In the genomic region with DNA sequence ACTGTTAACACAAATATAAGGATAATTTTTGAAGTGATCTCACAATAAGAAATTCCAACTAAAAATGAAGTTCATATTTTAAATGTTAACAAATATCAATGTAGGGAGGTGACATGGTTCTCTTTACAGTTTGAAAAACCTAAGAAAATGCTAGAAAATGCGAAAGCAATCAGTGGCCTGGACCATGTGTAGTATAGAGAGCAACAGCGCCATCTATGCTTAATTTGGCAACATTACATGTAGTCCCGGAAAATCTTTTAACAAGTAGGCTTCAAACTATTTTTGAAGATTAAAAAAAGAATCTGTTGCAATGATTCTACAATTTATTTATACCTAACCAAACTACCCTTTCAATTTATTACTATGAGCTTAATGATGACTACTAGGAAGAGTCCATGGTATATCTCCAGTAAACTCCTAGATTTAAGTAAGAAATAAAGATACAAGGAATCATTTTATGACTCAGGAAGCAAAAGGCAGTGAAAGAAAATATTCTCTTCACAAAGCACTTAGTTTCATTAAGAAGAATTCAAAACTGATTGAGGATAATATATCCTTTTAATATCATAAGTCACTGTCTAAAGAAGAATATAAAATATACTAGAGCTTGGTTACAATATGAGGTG, we compare ENCODE assay signal across 8 cellular contexts. TPM values are rescaled to one million over a fixed set of nuclear protein-coding genes. Genes with fewer than 3 reads are reported as not detected.
DNase-seq lines count a peak whose midpoint lies in the region; ATAC-seq and TF ChIP-seq lines count a peak whose summit lies in the region.

No MANE protein-coding gene starts in this region.

- H3K36me3 Mint-ChIP-seq in naive thymus-derived CD4-positive, alpha-beta T cell = peaks cover 10 to 59% (median 39%) of the 10 kb centered on the region in 5 donors

- H3K4me3 ChIP-seq in naive thymus-derived CD4-positive, alpha-beta T cell (ENCODE audit: low read length) = no peak overlapping the region

- intact Hi-C loops in naive thymus-derived CD4-positive, alpha-beta T cell (cut with micrococcal nuclease) = loop anchor here (1.0 to 10.0 kb wide), 3 partner anchors 58 to 957 kb away; no protein-coding TSS in a partner anchor

- no peaks in the 10 kb centered on the region for H3K27me3 Mint-ChIP-seq in naive thymus-derived CD4-positive, alpha-beta T cell

- no peaks in the 10 kb centered on the region for H3K4me1 ChIP-seq in naive thymus-derived CD4-positive, alpha-beta T cell (ENCODE audit: control insufficient read depth in 2 of 2, insufficient read depth in 2 of 2, low read length in 2 of 2)

- peaks cover 0 to 5% (median 0%) of the 10 kb centered on the region in 7 donors for H3K4me1 Mint-ChIP-seq in naive thymus-derived CD4-positive, alpha-beta T cell

- peak; percentile 74 for DNase-seq in DMS 273 (lab: John Stamatoyannopoulos, UW; ENCODE audit: unreplicated experiment)
- DNase-seq in DMS 273 treated with DMSO at 0.1 percent for 48 hours (lab: John Stamatoyannopoulos, UW) = no peak
- DNase-seq in LHCN-M2 (ENCODE audit: low read depth) = peak; percentile 56
- peak in 6 of 9 donors; percentile 12 to 54 (median 42) for DNase-seq in naive thymus-derived CD4-positive, alpha-beta T cell
- no peak for DNase-seq in NK-92 (lab: John Stamatoyannopoulos, UW; ENCODE audit: unreplicated experiment)
- no peak for DNase-seq in COR-L47 (lab: John Stamatoyannopoulos, UW)

- POLR2A ChIA-PET in naive thymus-derived CD4-positive, alpha-beta T cell (lab: Charles Lee) = no interaction called here

- H3K27me3 ChIP-seq in naive thymus-derived CD4-positive, alpha-beta T cell (ENCODE audit: control insufficient read depth in 2 of 2, insufficient read depth in 2 of 2, low read length in 2 of 2) = no peaks in the 10 kb centered on the region

- H3K27ac Mint-ChIP-seq in naive thymus-derived CD4-positive, alpha-beta T cell = no peak overlapping the region

- H3K36me3 ChIP-seq in naive thymus-derived CD4-positive, alpha-beta T cell (ENCODE audit: control insufficient read depth in 2 of 3, insufficient read depth in 3 of 3, low read length in 3 of 3) = peaks cover 7 to 33% (median 17%) of the 10 kb centered on the region in 3 experiments

- H3K27ac ChIP-seq in naive thymus-derived CD4-positive, alpha-beta T cell (ENCODE audit: low read depth, low read length) = no peak overlapping the region

- no peak overlapping the region for H3K4me3 Mint-ChIP-seq in naive thymus-derived CD4-positive, alpha-beta T cell

- peaks cover 0 to 1% (median 0%) of the 10 kb centered on the region in 11 donors for H3K9me3 Mint-ChIP-seq in naive thymus-derived CD4-positive, alpha-beta T cell

- ATAC-seq in SK-N-SH treated with all-trans-retinoic acid at 6 μM for 48 hours = peak; percentile 82
- ATAC-seq in esophagus mucosa = peak; percentile 67
- ATAC-seq in naive thymus-derived CD4-positive, alpha-beta T cell = peak; percentile 86

- no peaks in the 10 kb centered on the region for H3K9me3 ChIP-seq in naive thymus-derived CD4-positive, alpha-beta T cell (ENCODE audit: control insufficient read depth in 2 of 3, low read length in 3 of 3)

- CTCF ChIA-PET in naive thymus-derived CD4-positive, alpha-beta T cell (lab: Charles Lee) = interaction anchor here (0.6 to 2.2 kb wide), 6 partner anchors 9 to 886 kb away, joined by 3 to 9 read pairs (median 4); no protein-coding TSS in a partner anchor

TF ChIP-seq in SK-N-SH treated with all-trans-retinoic acid at 6 μM for 48 hours, 23 proteins besides CTCF, POLR2A, EP300 and RAD21:
- no peak for TF ChIP-seq ZC3H10 (CRISPR knock-in tag; IDR thresholded peaks at IDR 0.05)
- TF ChIP-seq ISL1 (CRISPR knock-in tag; IDR thresholded peaks at IDR 0.05) = no peak
- no peak for TF ChIP-seq TOX (CRISPR knock-in tag; IDR thresholded peaks at IDR 0.05; ENCODE audit: borderline replicate concordance)

RNA-seq across cellular contexts. Expression of a gene that starts 33.3 kb away (rescaled TPM):
- total RNA-seq in LHCN-M2 (2014; rRNA removed) (165 and 173 TPM in 2 replicates), esophagus mucosa (131 TPM)
- 111 TPM for polyA plus RNA-seq in LHCN-M2 (2012)
- total RNA-seq in naive thymus-derived CD4-positive, alpha-beta T cell = 100 to 1,000 TPM in 1 of 5 experiments, 10 to 100 TPM in 4; 92.1 to 106 (median 92.5) TPM
- polyA plus RNA-seq in naive thymus-derived CD4-positive, alpha-beta T cell = 100 to 1,000 TPM; 134 to 136 TPM

RNA-seq across cellular contexts. Expression of a gene that starts 38.4 kb away (rescaled TPM):
- not detected in 2 replicates for total RNA-seq in LHCN-M2 (2014; rRNA removed)
- polyA plus RNA-seq in LHCN-M2 (2012) = not detected
- not detected for total RNA-seq in esophagus mucosa
- not detected for total RNA-seq in naive thymus-derived CD4-positive, alpha-beta T cell
- not detected for polyA plus RNA-seq in naive thymus-derived CD4-positive, alpha-beta T cell

Comparison
In these comparisons a context has a peak if more than half of its experiments do, and no peak if none do; other contexts are left out.
1. DNase-seq: peak in DMS 273 (single experiment), LHCN-M2 (single experiment) and naive thymus-derived CD4-positive, alpha-beta T cell (6 of 9); none in DMS 273 treated with DMSO at 0.1 percent for 48 hours (single experiment), NK-92 (single experiment) and COR-L47 (single experiment).
2. Peak in every context shown above with its lines, with median percentiles within 50 percentile points of each other: ATAC-seq.